In the genomic region with DNA sequence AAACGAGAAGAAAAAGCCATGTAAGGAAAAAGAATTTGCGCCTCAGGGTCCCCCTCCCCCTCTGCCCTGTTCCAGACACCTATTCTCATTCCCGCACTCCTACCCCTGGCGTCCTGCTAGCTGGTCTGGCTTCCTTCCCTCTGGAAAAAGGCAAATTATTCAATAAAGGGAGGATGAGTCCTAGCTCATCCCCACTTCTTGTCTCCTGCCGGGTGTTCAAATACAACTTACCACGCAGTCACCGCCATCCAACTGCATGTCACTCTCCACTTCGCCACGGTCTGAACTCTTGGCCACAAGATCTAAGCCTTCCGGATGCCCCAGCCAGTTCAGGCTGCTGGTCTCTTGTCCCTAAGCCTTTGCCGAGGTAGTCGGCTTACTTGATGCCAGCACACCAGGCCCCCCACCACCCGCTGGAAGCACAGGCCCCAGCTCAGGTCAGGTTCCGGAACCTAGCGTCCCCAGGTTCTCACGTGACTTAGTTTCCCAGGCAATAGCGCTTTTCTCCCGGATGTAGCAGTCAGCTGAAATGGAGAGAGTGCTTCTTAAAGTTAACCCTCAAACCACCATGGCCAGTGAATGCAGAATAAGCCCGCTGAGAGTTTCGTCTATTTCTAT, we compare ENCODE assay signal across 8 cellular contexts.
DNase-seq lines count a peak whose midpoint lies in the region; ATAC-seq and TF ChIP-seq lines count a peak whose summit lies in the region.

No MANE protein-coding gene starts in this region.

- DNase-seq in H7 (peak; percentile 34), M059J (ENCODE audit: low read depth) (peak; percentile 91), SJCRH30 (peak; percentile 83 to 88), glomerular endothelial cell (ENCODE audit: extremely low read depth, low read depth, low spot score) (peak; percentile 18), nucleus accumbens (lab: John Stamatoyannopoulos, UW) (peak in 54 of 56 donors; percentile 1 to 74 (median 42)), thoracic aorta (ENCODE audit: low spot score) (peak; percentile 2)
- DNase-seq in activated naive CD4-positive, alpha-beta T cell treated with Interleukin-2 at 50 U/mL for 16 hours, result peak; percentile 51

- TF ChIP-seq CTCF in thoracic aorta (IDR thresholded peaks at IDR 0.05), result no peak

- H3K4me3 ChIP-seq in H7 (ENCODE audit: insufficient read depth, low read depth, low read length) (peak overlapping the region; percentile 64), SJCRH30 (peak overlapping the region; percentile 70), thoracic aorta (peak overlapping the region; percentile 74)

- H3K27me3 ChIP-seq in H7 (ENCODE audit: control insufficient read depth, insufficient read depth, low read length), result no peaks in the 10 kb centered on the region
- H3K27me3 ChIP-seq in SJCRH30, result no peaks in the 10 kb centered on the region
- no peaks in the 10 kb centered on the region for H3K27me3 ChIP-seq in thoracic aorta (replicated peaks; ENCODE audit: insufficient read depth)

- H3K36me3 ChIP-seq in ES-I3 (ENCODE audit: insufficient read depth, low read length), result no peaks in the 10 kb centered on the region
- no peaks in the 10 kb centered on the region for H3K36me3 ChIP-seq in H7 (replicated peaks; ENCODE audit: control insufficient read depth, insufficient read depth, low read length)
- no peaks in the 10 kb centered on the region for H3K36me3 ChIP-seq in SJCRH30
- H3K36me3 ChIP-seq in thoracic aorta, result no peaks in the 10 kb centered on the region

- H3K9me3 ChIP-seq in ES-I3 (ENCODE audit: control insufficient read depth, insufficient read depth, low read length), result no peaks in the 10 kb centered on the region
- no peaks in the 10 kb centered on the region for H3K9me3 ChIP-seq in SJCRH30 (replicated peaks)
- H3K9me3 ChIP-seq in thoracic aorta, result no peaks in the 10 kb centered on the region

- peak; percentile 55 for ATAC-seq in thoracic aorta (ENCODE audit: insufficient number of reproducible peaks, low FRiP score, low read depth)

- H3K4me1 ChIP-seq in ES-I3 (ENCODE audit: insufficient read depth, low read length) (no peaks in the 10 kb centered on the region), SJCRH30 (no peaks in the 10 kb centered on the region; the same call in 1 of the 2 replicates), thoracic aorta (ENCODE audit: control insufficient read depth in 1 of 2, low read depth in 2 of 2) (peaks cover 5 to 6% of the 10 kb centered on the region in 2 donors)

- peak overlapping the region; percentile 88 for H3K9ac ChIP-seq in ES-I3 (ENCODE audit: low read depth, low read length)

- peak overlapping the region; percentile 72 for H3K27ac ChIP-seq in SJCRH30
- H3K27ac ChIP-seq in thoracic aorta, result peak overlapping the region; percentile 68 to 74

Comparison
In these comparisons a context has a peak if more than half of its experiments do, and no peak if none do; other contexts are left out.
1. Peak in every context shown above with its lines: DNase-seq, ATAC-seq, H3K4me3 ChIP-seq and H3K27ac ChIP-seq.
2. DNase-seq: peak in every context shown above with its lines; median percentile 91 in M059J; 86 in SJCRH30; 51 in activated naive CD4-positive, alpha-beta T cell treated with Interleukin-2 at 50 U/mL for 16 hours; 42 in nucleus accumbens; 34 in H7; 18 in glomerular endothelial cell; 2 in thoracic aorta.